ENCODE assay signal across 27 cellular contexts in the genomic region with DNA sequence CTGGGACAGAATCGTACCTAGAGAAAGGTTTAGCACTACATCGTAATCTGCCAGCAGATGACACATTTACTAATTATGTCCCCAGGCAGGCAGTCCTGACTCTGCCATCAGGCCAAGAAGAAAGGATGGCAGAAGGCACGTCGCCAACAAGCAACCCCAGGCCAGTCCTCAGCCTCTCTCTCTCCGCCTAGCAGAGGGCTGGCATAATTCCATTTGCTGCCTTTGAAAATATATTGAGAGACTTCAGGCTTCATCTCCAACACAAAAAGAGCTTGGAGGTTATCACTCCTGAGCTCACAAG.
"Had no signal": no experiment of that assay in that cellular context is flagged by ENCODE, and none has a peak within 500 bp of the region (broad histone marks: within the 10 kb centered on the region; RNA-seq: fewer than 3 reads in every experiment).

No MANE protein-coding gene starts in this region.

- H3K36me3 Mint-ChIP-seq: activated naive CD8-positive, alpha-beta T cell had no signal

- H3K27ac Mint-ChIP-seq: activated naive CD8-positive, alpha-beta T cell; dendritic cell treated with granulocyte-macrophage colony-stimulating factor and Interleukin-4, amounts not matched to agents 40 ng/mL and 50 ng/mL, for 4 days; endodermal cell; nephron; T-helper 1 cell treated with Interleukin-12 subunit alpha and Interleukin-12 subunit beta and Interleukin-4 antibody, amounts not matched to agents 30 μg/mL and 1 μg/mL, for 36 hours had no signal

- DNase-seq: activated CD4-positive, alpha-beta T cell treated with anti-CD3 and anti-CD28 coated beads for 4 hours; activated CD4-positive, alpha-beta T cell treated with anti-CD3 and anti-CD28 coated beads, Interleukin-2, amount 50 U/mL, for 4 hours; activated effector memory CD4-positive, alpha-beta T cell treated with Interleukin-2 at 50 U/mL for 16 hours; activated naive CD4-positive, alpha-beta T cell treated with Interleukin-2 at 50 U/mL for 16 hours; activated T-cell treated with anti-CD3 and anti-CD28 coated beads for 4 hours; activated T-cell treated with anti-CD3 and anti-CD28 coated beads, Interleukin-2, amount 50 U/mL, for 72 hours; body of pancreas; esophagus squamous epithelium; foreskin melanocyte; left cardiac atrium; left ventricle myocardium superior; ovary; psoas muscle; stimulated activated CD4-positive, alpha-beta T cell treated with anti-CD3 and anti-CD28 coated beads, Interleukin-15, amount 100 ng/mL, for 24 hours; stimulated activated CD4-positive, alpha-beta T cell treated with anti-CD3 and anti-CD28 coated beads, Interleukin-2, amount 100 ng/mL, for 24 hours; stimulated activated naive CD4-positive, alpha-beta T cell; T-helper 9 cell; tibial artery; upper lobe of right lung had no signal

- H3K9me3 Mint-ChIP-seq: endodermal cell; T-helper 1 cell treated with Interleukin-12 subunit alpha and Interleukin-12 subunit beta and Interleukin-4 antibody, amounts not matched to agents 30 μg/mL and 1 μg/mL, for 36 hours had no signal

- H3K4me2 ChIP-seq: hepatocyte had no signal

- H3K27ac ChIP-seq: body of pancreas, cardiac muscle cell, esophagus squamous epithelium, hepatocyte, ovary, psoas muscle, suprapubic skin, tibial artery, upper lobe of right lung had no signal

- H3K4me3 ChIP-seq: body of pancreas, cardiac muscle cell, esophagus squamous epithelium, hepatocyte, ovary, psoas muscle, suprapubic skin, tibial artery, upper lobe of right lung had no signal

- H3K4me1 ChIP-seq: body of pancreas, esophagus squamous epithelium, psoas muscle, upper lobe of right lung had no signal

- H3K27me3 ChIP-seq: body of pancreas, cardiac muscle cell, hepatocyte, ovary had no signal

- H3K4me3 Mint-ChIP-seq: activated naive CD8-positive, alpha-beta T cell; activated T-cell treated with anti-CD3 and anti-CD28 coated beads, Interleukin-2, amount 50 U/mL, for 72 hours; dendritic cell treated with granulocyte-macrophage colony-stimulating factor and Interleukin-4, amounts not matched to agents 40 ng/mL and 50 ng/mL, for 4 days; endodermal cell; nephron; T-helper 1 cell treated with Interleukin-12 subunit alpha and Interleukin-12 subunit beta and Interleukin-4 antibody, amounts not matched to agents 30 μg/mL and 1 μg/mL, for 36 hours had no signal

- ATAC-seq: activated T-cell treated with anti-CD3 and anti-CD28 coated beads, Interleukin-2, amount 50 U/mL, for 72 hours; body of pancreas; left cardiac atrium; left ventricle myocardium superior; psoas muscle had no signal

- H3K36me3 ChIP-seq: cardiac muscle cell, esophagus squamous epithelium, ovary, suprapubic skin, tibial artery, upper lobe of right lung had no signal

- H2AFZ ChIP-seq: hepatocyte had no signal

- H3K9me3 ChIP-seq: body of pancreas, esophagus squamous epithelium, ovary, psoas muscle, suprapubic skin, tibial artery, upper lobe of right lung had no signal

- H3K79me2 ChIP-seq: hepatocyte had no signal
